23 cellular contexts compared by ENCODE assay signal in the genomic region with DNA sequence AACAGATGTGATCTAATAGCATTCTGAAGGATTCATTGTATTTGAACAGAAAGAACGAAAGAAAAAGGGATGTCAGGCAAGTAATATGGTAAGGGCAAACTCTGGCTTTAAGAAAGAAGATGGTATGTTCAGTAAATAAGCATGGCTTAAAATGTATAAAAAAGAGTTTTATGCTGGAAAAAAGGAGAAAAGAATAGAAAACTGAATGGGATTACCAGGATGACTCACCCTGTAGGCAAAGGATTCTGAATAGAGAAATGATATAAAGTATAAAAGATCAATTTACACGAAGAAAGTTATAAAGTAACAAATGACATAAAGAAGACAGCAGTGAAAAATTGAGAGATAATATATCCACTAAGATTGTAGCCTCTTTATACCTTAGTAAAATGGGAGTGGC.
"Had no signal": no experiment of that assay in that cellular context is flagged by ENCODE, and none has a peak within 500 bp of the region (broad histone marks: within the 10 kb centered on the region; RNA-seq: fewer than 3 reads in every experiment).

No MANE protein-coding gene starts in this region.

- H3K27ac ChIP-seq: epithelial cell of prostate, esophagus muscularis mucosa, gastroesophageal sphincter, neural progenitor cell, pancreas, stomach, thoracic aorta, transverse colon had no signal

- H3K27ac Mint-ChIP-seq: neural progenitor cell, progenitor cell of endocrine pancreas had no signal

- H3K4me3 ChIP-seq: esophagus muscularis mucosa, gastroesophageal sphincter, neural progenitor cell, pancreas, stomach, thoracic aorta, transverse colon had no signal

- DNase-seq: cortex of kidney; effector memory CD4-positive, alpha-beta T cell; glutamatergic neuron; islet precursor cell; mammary epithelial cell; natural killer cell; nucleus accumbens; pancreas; right cardiac atrium; small intestine; stimulated activated CD4-positive, alpha-beta T cell treated with anti-CD3 and anti-CD28 coated beads, Interleukin-12 subunit alpha, Interleukin-12 subunit beta, amount 100 ng/mL, for 4 hours; stimulated activated naive CD4-positive, alpha-beta T cell; stomach; substantia nigra; transverse colon had no signal

- H3K27me3 Mint-ChIP-seq: progenitor cell of endocrine pancreas had no signal

- FAIRE-seq: endometrium, pancreas, small intestine had no signal

- H3K9ac ChIP-seq: neural progenitor cell had no signal

- H3K4me3 Mint-ChIP-seq: natural killer cell, neural progenitor cell had no signal

- H3K9me3 ChIP-seq: esophagus muscularis mucosa, gastroesophageal sphincter, pancreas, stomach, thoracic aorta, transverse colon had no signal

- H3K9me3 Mint-ChIP-seq: natural killer cell had no signal

- H3K27me3 ChIP-seq: esophagus muscularis mucosa, gastroesophageal sphincter, neural progenitor cell, pancreas, stomach, transverse colon had no signal

- ATAC-seq: gastroesophageal sphincter, left lobe of liver, natural killer cell, pancreas, right cardiac atrium had no signal

- H2AFZ ChIP-seq: neural progenitor cell had no signal

- H3K4me2 ChIP-seq: neural progenitor cell had no signal
